21 cellular contexts compared by ENCODE assay signal in genomic region chr9:107119294-107119693, GRCh38.
"Had no signal": no experiment of that assay in that cellular context is flagged by ENCODE, and none has a peak within 500 bp of the region (broad histone marks: within the 10 kb centered on the region; RNA-seq: fewer than 3 reads in every experiment).

No MANE protein-coding gene starts in this region.

- H3K27ac ChIP-seq: Peyer's patch, VCaP had no signal

- H3K27me3 ChIP-seq: MG63, Peyer's patch had no signal

- H3K36me3 ChIP-seq: MG63, Peyer's patch had no signal

- H3K9me3 ChIP-seq: MG63, Peyer's patch had no signal

- DNase-seq: activated CD4-positive, alpha-beta memory T cell treated with anti-CD3 and anti-CD28 coated beads, Interleukin-2, amount 10 ng/mL, durations not matched to agents 7 days and 5 days; activated CD4-positive, alpha-beta T cell treated with anti-CD3 and anti-CD28 coated beads for 36 hours; activated CD4-positive, alpha-beta T cell treated with anti-CD3 and anti-CD28 coated beads, Interleukin-2, amount 50 U/mL, for 1 hour; activated gamma-delta T cell treated with Interleukin-2 at 50 U/mL for 16 hours; activated naive CD4-positive, alpha-beta T cell treated with anti-CD3 and anti-CD28 coated beads, Interleukin-2, amount 10 ng/mL, durations not matched to agents 7 days and 5 days; activated naive CD8-positive, alpha-beta T cell treated with anti-CD3 and anti-CD28 coated beads for 36 hours; activated T-cell treated with anti-CD3 and anti-CD28 coated beads for 4 hours; activated T-cell treated with anti-CD3 and anti-CD28 coated beads, Interleukin-2, amount 50 U/mL, for 72 hours; central memory CD4-positive, alpha-beta T cell; MG63; NCI-H1092 treated with DMSO at 0.1 percent for 48 hours; NCI-H1417 treated with DMSO at 0.1 percent for 48 hours; NCI-H1694 treated with DMSO at 0.1 percent for 48 hours; NCI-H2029 treated with DMSO at 0.1 percent for 48 hours; NCI-H2227 treated with DMSO at 0.1 percent for 48 hours; NCI-H446 treated with DMSO at 0.1 percent for 48 hours; NCI-H524 treated with DMSO at 0.1 percent for 48 hours; Peyer's patch; SIG-M5; T-helper 2 cell had no signal

- ATAC-seq: activated CD4-positive, alpha-beta T cell treated with anti-CD3 and anti-CD28 coated beads for 36 hours; activated T-cell treated with anti-CD3 and anti-CD28 coated beads, Interleukin-2, amount 50 U/mL, for 72 hours had no signal

- H3K4me3 ChIP-seq: MG63, Peyer's patch had no signal
